Comparison of ENCODE assay signal across 21 cellular contexts in the genomic region with DNA sequence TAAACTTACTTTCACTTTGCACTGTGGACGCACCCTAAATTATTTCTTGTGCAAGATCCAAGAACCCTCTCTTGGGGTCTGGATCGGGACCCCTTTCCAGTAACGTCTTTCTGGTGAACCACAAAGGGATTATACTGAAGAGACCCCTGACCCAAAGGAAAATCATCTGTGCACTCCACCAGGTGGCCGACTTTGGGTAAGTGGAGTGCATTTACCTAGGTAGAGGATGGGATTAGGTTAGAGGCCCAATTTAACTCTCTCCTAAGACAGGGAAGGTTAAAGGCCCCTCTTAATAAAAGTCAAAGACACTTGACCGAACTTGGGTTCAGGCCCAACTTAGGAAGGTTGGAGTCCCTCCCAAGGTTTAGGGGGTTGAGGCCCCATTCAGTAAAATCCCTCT.
"Had no signal": no experiment of that assay in that cellular context is flagged by ENCODE, and none has a peak within 500 bp of the region (broad histone marks: within the 10 kb centered on the region; RNA-seq: fewer than 3 reads in every experiment).

No MANE protein-coding gene starts in this region.

- H3K36me3 ChIP-seq: MG63, Peyer's patch, SJCRH30 had no signal

- H3K4me3 ChIP-seq: MG63, Peyer's patch, SJCRH30 had no signal

- ATAC-seq: Right ventricle myocardium inferior, SK-N-SH treated with all-trans-retinoic acid at 6 μM for 48 hours had no signal

- H3K9me3 ChIP-seq: MG63, Peyer's patch, SJCRH30 had no signal

- H3K27me3 ChIP-seq: MG63, Peyer's patch, SJCRH30 had no signal

- DNase-seq: Karpas-422, KG1, MG63, NCI-H1092, NCI-H1105 treated with DMSO at 0.1 percent for 48 hours, NCI-H1417 treated with DMSO at 0.1 percent for 48 hours, NCI-H187, NCI-H2029, NCI-H2081 treated with DMSO at 0.1 percent for 48 hours, NCI-H345, NCI-H446 treated with DMSO at 0.1 percent for 48 hours, NCI-H510A treated with DMSO at 0.1 percent for 48 hours, NCI-H526, NCI-H748 treated with DMSO at 0.1 percent for 48 hours, Peyer's patch, SHP77 treated with DMSO at 0.1 percent for 48 hours, SJCRH30, T-helper 1 cell had no signal

- H3K27ac ChIP-seq: HL-60, Peyer's patch, SJCRH30 had no signal

- H3K4me1 ChIP-seq: Peyer's patch had no signal
